Comparison of ENCODE assay signal across 1 cellular context in the genomic region with DNA sequence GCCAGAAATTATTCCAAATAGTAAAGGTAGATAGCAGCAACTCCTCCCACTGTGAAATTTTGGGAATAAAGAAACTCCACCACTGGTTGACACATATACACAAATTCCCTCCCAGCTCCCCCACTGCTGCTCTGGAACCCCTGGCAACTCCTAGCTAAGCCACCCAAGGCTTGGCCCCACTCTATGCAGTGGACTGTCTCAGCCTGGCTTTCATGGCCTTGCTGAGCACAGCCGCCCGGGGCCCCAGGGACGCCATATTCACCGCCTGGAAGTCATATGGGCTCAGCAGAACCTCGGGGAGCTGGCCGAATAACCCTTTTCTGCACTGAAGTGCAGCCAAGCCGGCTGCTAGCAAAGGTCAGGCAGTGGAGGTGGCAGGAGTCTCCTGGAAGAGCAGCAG.
TF ChIP-seq lines count a peak whose summit lies in the region.

No MANE protein-coding gene starts in this region.

TF ChIP-seq in GM23338, 12 proteins besides CTCF, POLR2A, EP300 and RAD21:
- TF ChIP-seq, protein P1, sequence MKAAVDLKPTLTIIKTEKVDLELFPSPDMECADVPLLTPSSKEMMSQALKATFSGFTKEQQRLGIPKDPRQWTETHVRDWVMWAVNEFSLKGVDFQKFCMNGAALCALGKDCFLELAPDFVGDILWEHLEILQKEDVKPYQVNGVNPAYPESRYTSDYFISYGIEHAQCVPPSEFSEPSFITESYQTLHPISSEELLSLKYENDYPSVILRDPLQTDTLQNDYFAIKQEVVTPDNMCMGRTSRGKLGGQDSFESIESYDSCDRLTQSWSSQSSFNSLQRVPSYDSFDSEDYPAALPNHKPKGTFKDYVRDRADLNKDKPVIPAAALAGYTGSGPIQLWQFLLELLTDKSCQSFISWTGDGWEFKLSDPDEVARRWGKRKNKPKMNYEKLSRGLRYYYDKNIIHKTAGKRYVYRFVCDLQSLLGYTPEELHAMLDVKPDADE (IDR thresholded peaks at IDR 0.05), result no peak
- TF ChIP-seq EZH2phosphoT487 (IDR thresholded peaks at IDR 0.05; ENCODE audit: unreplicated experiment), result no peak
- no peak for TF ChIP-seq CREB1 (CRISPR knock-in tag; IDR thresholded peaks at IDR 0.05; ENCODE audit: low read depth)
- no peak for TF ChIP-seq ZNF331 (CRISPR knock-in tag; IDR thresholded peaks at IDR 0.05; ENCODE audit: low read depth)
- TF ChIP-seq, protein P2, sequence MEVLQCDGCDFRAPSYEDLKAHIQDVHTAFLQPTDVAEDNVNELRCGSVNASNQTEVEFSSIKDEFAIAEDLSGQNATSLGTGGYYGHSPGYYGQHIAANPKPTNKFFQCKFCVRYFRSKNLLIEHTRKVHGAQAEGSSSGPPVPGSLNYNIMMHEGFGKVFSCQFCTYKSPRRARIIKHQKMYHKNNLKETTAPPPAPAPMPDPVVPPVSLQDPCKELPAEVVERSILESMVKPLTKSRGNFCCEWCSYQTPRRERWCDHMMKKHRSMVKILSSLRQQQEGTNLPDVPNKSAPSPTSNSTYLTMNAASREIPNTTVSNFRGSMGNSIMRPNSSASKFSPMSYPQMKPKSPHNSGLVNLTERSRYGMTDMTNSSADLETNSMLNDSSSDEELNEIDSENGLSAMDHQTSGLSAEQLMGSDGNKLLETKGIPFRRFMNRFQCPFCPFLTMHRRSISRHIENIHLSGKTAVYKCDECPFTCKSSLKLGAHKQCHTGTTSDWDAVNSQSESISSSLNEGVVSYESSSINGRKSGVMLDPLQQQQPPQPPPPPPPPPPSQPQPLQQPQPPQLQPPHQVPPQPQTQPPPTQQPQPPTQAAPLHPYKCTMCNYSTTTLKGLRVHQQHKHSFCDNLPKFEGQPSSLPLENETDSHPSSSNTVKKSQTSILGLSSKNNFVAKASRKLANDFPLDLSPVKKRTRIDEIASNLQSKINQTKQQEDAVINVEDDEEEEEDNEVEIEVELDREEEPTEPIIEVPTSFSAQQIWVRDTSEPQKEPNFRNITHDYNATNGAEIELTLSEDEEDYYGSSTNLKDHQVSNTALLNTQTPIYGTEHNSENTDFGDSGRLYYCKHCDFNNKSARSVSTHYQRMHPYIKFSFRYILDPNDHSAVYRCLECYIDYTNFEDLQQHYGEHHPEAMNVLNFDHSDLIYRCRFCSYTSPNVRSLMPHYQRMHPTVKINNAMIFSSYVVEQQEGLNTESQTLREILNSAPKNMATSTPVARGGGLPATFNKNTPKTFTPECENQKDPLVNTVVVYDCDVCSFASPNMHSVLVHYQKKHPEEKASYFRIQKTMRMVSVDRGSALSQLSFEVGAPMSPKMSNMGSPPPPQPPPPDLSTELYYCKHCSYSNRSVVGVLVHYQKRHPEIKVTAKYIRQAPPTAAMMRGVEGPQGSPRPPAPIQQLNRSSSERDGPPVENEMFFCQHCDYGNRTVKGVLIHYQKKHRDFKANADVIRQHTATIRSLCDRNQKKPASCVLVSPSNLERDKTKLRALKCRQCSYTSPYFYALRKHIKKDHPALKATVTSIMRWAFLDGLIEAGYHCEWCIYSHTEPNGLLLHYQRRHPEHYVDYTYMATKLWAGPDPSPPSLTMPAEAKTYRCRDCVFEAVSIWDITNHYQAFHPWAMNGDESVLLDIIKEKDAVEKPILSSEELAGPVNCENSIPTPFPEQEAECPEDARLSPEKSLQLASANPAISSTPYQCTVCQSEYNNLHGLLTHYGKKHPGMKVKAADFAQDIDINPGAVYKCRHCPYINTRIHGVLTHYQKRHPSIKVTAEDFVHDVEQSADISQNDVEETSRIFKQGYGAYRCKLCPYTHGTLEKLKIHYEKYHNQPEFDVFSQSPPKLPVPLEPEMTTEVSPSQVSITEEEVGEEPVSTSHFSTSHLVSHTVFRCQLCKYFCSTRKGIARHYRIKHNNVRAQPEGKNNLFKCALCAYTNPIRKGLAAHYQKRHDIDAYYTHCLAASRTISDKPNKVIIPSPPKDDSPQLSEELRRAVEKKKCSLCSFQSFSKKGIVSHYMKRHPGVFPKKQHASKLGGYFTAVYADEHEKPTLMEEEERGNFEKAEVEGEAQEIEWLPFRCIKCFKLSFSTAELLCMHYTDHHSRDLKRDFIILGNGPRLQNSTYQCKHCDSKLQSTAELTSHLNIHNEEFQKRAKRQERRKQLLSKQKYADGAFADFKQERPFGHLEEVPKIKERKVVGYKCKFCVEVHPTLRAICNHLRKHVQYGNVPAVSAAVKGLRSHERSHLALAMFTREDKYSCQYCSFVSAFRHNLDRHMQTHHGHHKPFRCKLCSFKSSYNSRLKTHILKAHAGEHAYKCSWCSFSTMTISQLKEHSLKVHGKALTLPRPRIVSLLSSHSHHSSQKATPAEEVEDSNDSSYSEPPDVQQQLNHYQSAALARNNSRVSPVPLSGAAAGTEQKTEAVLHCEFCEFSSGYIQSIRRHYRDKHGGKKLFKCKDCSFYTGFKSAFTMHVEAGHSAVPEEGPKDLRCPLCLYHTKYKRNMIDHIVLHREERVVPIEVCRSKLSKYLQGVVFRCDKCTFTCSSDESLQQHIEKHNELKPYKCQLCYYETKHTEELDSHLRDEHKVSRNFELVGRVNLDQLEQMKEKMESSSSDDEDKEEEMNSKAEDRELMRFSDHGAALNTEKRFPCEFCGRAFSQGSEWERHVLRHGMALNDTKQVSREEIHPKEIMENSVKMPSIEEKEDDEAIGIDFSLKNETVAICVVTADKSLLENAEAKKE (CRISPR knock-in tag; IDR thresholded peaks at IDR 0.05), result no peak
- TF ChIP-seq POLR2AphosphoS5 (IDR thresholded peaks at IDR 0.05; ENCODE audit: low read depth), result no peak
- no peak for TF ChIP-seq JUNB (IDR thresholded peaks at IDR 0.05; ENCODE audit: unreplicated experiment)
- no peak for TF ChIP-seq STAT1 (IDR thresholded peaks at IDR 0.05; ENCODE audit: unreplicated experiment)
- TF ChIP-seq ZNF114 (CRISPR knock-in tag; IDR thresholded peaks at IDR 0.05), result no peak
- TF ChIP-seq EZH2 (IDR thresholded peaks at IDR 0.05; ENCODE audit: low read depth, unreplicated experiment), result no peak
- TF ChIP-seq NANOG (IDR thresholded peaks at IDR 0.05; ENCODE audit: borderline replicate concordance), result no peak
- TF ChIP-seq, protein P3, sequence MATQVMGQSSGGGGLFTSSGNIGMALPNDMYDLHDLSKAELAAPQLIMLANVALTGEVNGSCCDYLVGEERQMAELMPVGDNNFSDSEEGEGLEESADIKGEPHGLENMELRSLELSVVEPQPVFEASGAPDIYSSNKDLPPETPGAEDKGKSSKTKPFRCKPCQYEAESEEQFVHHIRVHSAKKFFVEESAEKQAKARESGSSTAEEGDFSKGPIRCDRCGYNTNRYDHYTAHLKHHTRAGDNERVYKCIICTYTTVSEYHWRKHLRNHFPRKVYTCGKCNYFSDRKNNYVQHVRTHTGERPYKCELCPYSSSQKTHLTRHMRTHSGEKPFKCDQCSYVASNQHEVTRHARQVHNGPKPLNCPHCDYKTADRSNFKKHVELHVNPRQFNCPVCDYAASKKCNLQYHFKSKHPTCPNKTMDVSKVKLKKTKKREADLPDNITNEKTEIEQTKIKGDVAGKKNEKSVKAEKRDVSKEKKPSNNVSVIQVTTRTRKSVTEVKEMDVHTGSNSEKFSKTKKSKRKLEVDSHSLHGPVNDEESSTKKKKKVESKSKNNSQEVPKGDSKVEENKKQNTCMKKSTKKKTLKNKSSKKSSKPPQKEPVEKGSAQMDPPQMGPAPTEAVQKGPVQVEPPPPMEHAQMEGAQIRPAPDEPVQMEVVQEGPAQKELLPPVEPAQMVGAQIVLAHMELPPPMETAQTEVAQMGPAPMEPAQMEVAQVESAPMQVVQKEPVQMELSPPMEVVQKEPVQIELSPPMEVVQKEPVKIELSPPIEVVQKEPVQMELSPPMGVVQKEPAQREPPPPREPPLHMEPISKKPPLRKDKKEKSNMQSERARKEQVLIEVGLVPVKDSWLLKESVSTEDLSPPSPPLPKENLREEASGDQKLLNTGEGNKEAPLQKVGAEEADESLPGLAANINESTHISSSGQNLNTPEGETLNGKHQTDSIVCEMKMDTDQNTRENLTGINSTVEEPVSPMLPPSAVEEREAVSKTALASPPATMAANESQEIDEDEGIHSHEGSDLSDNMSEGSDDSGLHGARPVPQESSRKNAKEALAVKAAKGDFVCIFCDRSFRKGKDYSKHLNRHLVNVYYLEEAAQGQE (IDR thresholded peaks at IDR 0.05; ENCODE audit: unreplicated experiment), result no peak
